ENCODE assay signal across 15 cellular contexts in the genomic region with DNA sequence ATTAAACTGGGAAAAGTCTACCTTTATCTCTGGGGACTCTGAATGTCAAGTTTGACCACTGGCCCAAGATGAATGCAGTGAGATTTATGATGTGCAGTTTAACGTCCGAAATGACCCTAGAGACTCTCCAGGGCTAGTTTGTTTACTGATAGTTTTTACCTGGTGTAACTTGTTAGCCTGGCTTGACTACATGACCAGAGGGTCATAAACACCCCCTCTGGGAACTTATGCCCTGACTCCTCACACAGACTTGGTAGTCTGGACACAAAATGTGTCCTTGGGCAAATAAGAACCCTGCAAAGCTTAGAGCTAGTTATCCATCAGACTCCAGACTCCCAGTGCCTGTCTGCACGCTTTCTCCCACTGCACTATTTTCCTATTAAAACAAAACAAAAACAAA.
DNase-seq lines count a peak whose midpoint lies in the region; ATAC-seq and TF ChIP-seq lines count a peak whose summit lies in the region.
"Had no signal": no experiment of that assay in that cellular context is flagged by ENCODE, and none has a peak within 500 bp of the region (broad histone marks: within the 10 kb centered on the region; RNA-seq: fewer than 3 reads in every experiment).

No MANE protein-coding gene starts in this region.

- H3K9me3 Mint-ChIP-seq in Caco-2 (ENCODE audit: unreplicated experiment), result peaks cover 6% of the 10 kb centered on the region
- no peaks in the 10 kb centered on the region for H3K9me3 Mint-ChIP-seq in nephron progenitor cell
- H3K9me3 Mint-ChIP-seq in endothelial cell (ENCODE audit: unreplicated experiment), result no peaks in the 10 kb centered on the region
- no peaks in the 10 kb centered on the region for H3K9me3 Mint-ChIP-seq in activated naive CD4-positive, alpha-beta T cell treated with anti-CD3 and anti-CD28 coated beads for 36 hours
- H3K9me3 Mint-ChIP-seq in GM23338, result no peaks in the 10 kb centered on the region
- H3K9me3 Mint-ChIP-seq: CD4-positive, alpha-beta T cell had no signal

- no peaks in the 10 kb centered on the region for H4K20me1 ChIP-seq in PC-9 (ENCODE audit: insufficient read depth)
- H4K20me1 ChIP-seq in GM23338 (replicated peaks; ENCODE audit: insufficient read depth), result no peaks in the 10 kb centered on the region

- intact Hi-C loops in Caco-2 (cut with micrococcal nuclease; ENCODE audit: unreplicated experiment) (loop anchor here (1.0 to 10.0 kb wide), 2 partner anchors 22 to 522 kb away; no protein-coding TSS in a partner anchor), PC-9 (cut with micrococcal nuclease; ENCODE audit: unreplicated experiment) (no loop called here)
- intact Hi-C loops in activated naive CD4-positive, alpha-beta T cell treated with anti-CD3 and anti-CD28 coated beads for 36 hours (cut with micrococcal nuclease), result no loop called here

- no peaks in the 10 kb centered on the region for H3K36me3 ChIP-seq in Caco-2 (ENCODE audit: control insufficient read depth, insufficient read depth, low read length)
- H3K36me3 ChIP-seq in PC-9 (ENCODE audit: low read depth), result no peaks in the 10 kb centered on the region
- no peaks in the 10 kb centered on the region for H3K36me3 ChIP-seq in GM23338 (ENCODE audit: insufficient read depth)

- no peak for ATAC-seq in GM23338

- H3K4me2 ChIP-seq in PC-9 (peak overlapping the region; percentile 51), GM23338 (no peak overlapping the region)

- no peaks in the 10 kb centered on the region for H3K27me3 Mint-ChIP-seq in Caco-2 (ENCODE audit: insufficient read depth, unreplicated experiment)
- peaks cover 6% of the 10 kb centered on the region for H3K27me3 Mint-ChIP-seq in nephron progenitor cell (ENCODE audit: low read depth, poor library complexity)
- H3K27me3 Mint-ChIP-seq in endothelial cell (ENCODE audit: unreplicated experiment), result no peaks in the 10 kb centered on the region
- H3K27me3 Mint-ChIP-seq in activated naive CD4-positive, alpha-beta T cell treated with anti-CD3 and anti-CD28 coated beads for 36 hours (ENCODE audit: low read depth), result no peaks in the 10 kb centered on the region
- no peaks in the 10 kb centered on the region for H3K27me3 Mint-ChIP-seq in GM23338 (ENCODE audit: insufficient read depth, low read depth, poor library complexity)
- H3K27me3 Mint-ChIP-seq: B cell; CD4-positive, alpha-beta T cell had no signal

- CTCF ChIA-PET in Caco-2 (lab: Charles Lee) (no interaction called here), PC-9 (lab: Charles Lee) (no interaction called here)
- CTCF ChIA-PET in activated naive CD4-positive, alpha-beta T cell treated with anti-CD3 and anti-CD28 coated beads for 36 hours (lab: Charles Lee), result no interaction called here

- H3K4me1 Mint-ChIP-seq in Caco-2 (ENCODE audit: low read depth, unreplicated experiment), result peaks cover 33% of the 10 kb centered on the region
- peaks cover 23% of the 10 kb centered on the region for H3K4me1 Mint-ChIP-seq in nephron progenitor cell
- no peaks in the 10 kb centered on the region for H3K4me1 Mint-ChIP-seq in endothelial cell (ENCODE audit: unreplicated experiment)
- no peaks in the 10 kb centered on the region for H3K4me1 Mint-ChIP-seq in activated naive CD4-positive, alpha-beta T cell treated with anti-CD3 and anti-CD28 coated beads for 36 hours (ENCODE audit: low read depth)
- peaks cover 10% of the 10 kb centered on the region for H3K4me1 Mint-ChIP-seq in GM23338
- H3K4me1 Mint-ChIP-seq: B cell had no signal

- H3K27me3 ChIP-seq in Caco-2 (replicated peaks; ENCODE audit: control insufficient read depth, insufficient read depth, low read length) (no peaks in the 10 kb centered on the region), PC-9 (ENCODE audit: insufficient read depth, low read depth) (no peaks in the 10 kb centered on the region), GM23338 (ENCODE audit: insufficient read depth) (no peaks in the 10 kb centered on the region)

- peak overlapping the region; percentile 72 for H3K27ac ChIP-seq in PC-9
- no peak overlapping the region for H3K27ac ChIP-seq in GM23338 (ENCODE audit: low read depth)
- H3K27ac ChIP-seq: HL-60 had no signal

- H3K9me3 ChIP-seq in Caco-2, result no peaks in the 10 kb centered on the region; the same call in 1 of the 2 replicates
- peaks cover 4% of the 10 kb centered on the region; the same call in 1 of the 2 replicates for H3K9me3 ChIP-seq in PC-9 (ENCODE audit: insufficient read depth, low read depth)

- no peaks in the 10 kb centered on the region for H3K79me2 ChIP-seq in PC-9 (ENCODE audit: low read depth)
- H3K79me2 ChIP-seq in GM23338 (replicated peaks; ENCODE audit: insufficient read depth), result no peaks in the 10 kb centered on the region

- no peak for TF ChIP-seq CTCF in Caco-2 (IDR thresholded peaks at IDR 0.05; ENCODE audit: insufficient read depth in 1 of 2, low read depth in 1 of 2, low read length in 1 of 2, severe bottlenecking in 1 of 2, unreplicated experiment in 1 of 2)
- no peak for TF ChIP-seq CTCF in PC-9 (conservative IDR thresholded peaks at IDR 0.05)
- no peak for TF ChIP-seq CTCF in nephron progenitor cell (IDR thresholded peaks at IDR 0.05)
- TF ChIP-seq CTCF in endothelial cell (IDR thresholded peaks at IDR 0.05; ENCODE audit: unreplicated experiment), result no peak
- TF ChIP-seq CTCF in GM23338 (conservative IDR thresholded peaks at IDR 0.05; ENCODE audit: low read depth in 2 of 2), result no peak

- H3K4me3 Mint-ChIP-seq in Caco-2 (ENCODE audit: unreplicated experiment) (no peak overlapping the region), nephron progenitor cell (no peak overlapping the region), endothelial cell (ENCODE audit: unreplicated experiment) (no peak overlapping the region), GM23338 (no peak overlapping the region)
- no peak overlapping the region for H3K4me3 Mint-ChIP-seq in activated naive CD4-positive, alpha-beta T cell treated with anti-CD3 and anti-CD28 coated beads for 36 hours
- H3K4me3 Mint-ChIP-seq: B cell; CD4-positive, alpha-beta T cell; HFFc6 had no signal

- no peaks in the 10 kb centered on the region for H3K36me3 Mint-ChIP-seq in Caco-2 (ENCODE audit: insufficient read depth, unreplicated experiment)
- H3K36me3 Mint-ChIP-seq in nephron progenitor cell (ENCODE audit: low read depth), result no peaks in the 10 kb centered on the region
- no peaks in the 10 kb centered on the region for H3K36me3 Mint-ChIP-seq in endothelial cell (ENCODE audit: low read depth, unreplicated experiment)
- H3K36me3 Mint-ChIP-seq in activated naive CD4-positive, alpha-beta T cell treated with anti-CD3 and anti-CD28 coated beads for 36 hours (ENCODE audit: low read depth), result no peaks in the 10 kb centered on the region
- H3K36me3 Mint-ChIP-seq in GM23338 (ENCODE audit: low read depth), result no peaks in the 10 kb centered on the region

- H2AFZ ChIP-seq in PC-9, result no peak overlapping the region
- no peak overlapping the region for H2AFZ ChIP-seq in GM23338

- no peaks in the 10 kb centered on the region for H3K9me2 ChIP-seq in PC-9 (ENCODE audit: insufficient read depth)
- peaks cover 28% of the 10 kb centered on the region for H3K9me2 ChIP-seq in GM23338 (ENCODE audit: insufficient read depth)

- no peak overlapping the region for H3K4me3 ChIP-seq in Caco-2 (ENCODE audit: low read depth, low read length)
- peak overlapping the region; percentile 11; the same call in 1 of the 2 replicates for H3K4me3 ChIP-seq in PC-9
- no peak overlapping the region for H3K4me3 ChIP-seq in GM23338

- peak; percentile 48 to 49 for DNase-seq in Caco-2
- DNase-seq in HuH-7 (ENCODE audit: low spot score), result peak; percentile 16
- peak in 1 of 2 experiments; percentile 81 for DNase-seq in PC-9
- no peak for DNase-seq in nephron progenitor cell
- DNase-seq in endothelial cell (ENCODE audit: low spot score), result no peak
- no peak for DNase-seq in activated naive CD4-positive, alpha-beta T cell treated with anti-CD3 and anti-CD28 coated beads for 36 hours
- DNase-seq in GM23338 (ENCODE audit: low spot score), result no peak
- DNase-seq: C1 segment of cervical spinal cord; CD4-positive, alpha-beta T cell; DND-41; GF-D8; HCEC 1CT; HFFc6 had no signal

- H3F3A ChIP-seq in PC-9 (ENCODE audit: insufficient read depth, low read depth) (peaks cover 6% of the 10 kb centered on the region; the same call in 1 of the 2 replicates), GM23338 (replicated peaks; ENCODE audit: low read depth) (no peaks in the 10 kb centered on the region)

- POLR2A ChIA-PET in Caco-2 (lab: Charles Lee) (no interaction called here), PC-9 (lab: Charles Lee; ENCODE audit: unreplicated experiment) (no interaction called here)

- peak overlapping the region; percentile 40 for H3K27ac Mint-ChIP-seq in Caco-2 (ENCODE audit: unreplicated experiment)
- peak overlapping the region; percentile 64 for H3K27ac Mint-ChIP-seq in nephron progenitor cell
- H3K27ac Mint-ChIP-seq in endothelial cell (ENCODE audit: unreplicated experiment), result no peak overlapping the region
- H3K27ac Mint-ChIP-seq in activated naive CD4-positive, alpha-beta T cell treated with anti-CD3 and anti-CD28 coated beads for 36 hours, result no peak overlapping the region
- H3K27ac Mint-ChIP-seq in GM23338, result no peak overlapping the region
- H3K27ac Mint-ChIP-seq: B cell; CD4-positive, alpha-beta T cell; HFFc6 had no signal

- peaks cover 46% of the 10 kb centered on the region for H3K4me1 ChIP-seq in Caco-2
- H3K4me1 ChIP-seq in PC-9 (replicated peaks; ENCODE audit: insufficient read depth), result peaks cover 34% of the 10 kb centered on the region
- H3K4me1 ChIP-seq in GM23338 (ENCODE audit: insufficient read depth), result peaks cover 12% of the 10 kb centered on the region

- BruUV-seq in Caco-2 (replicated peaks; lab: Mats Ljungman, UMichigan) (no TSS peak), PC-9 (replicated peaks; lab: Mats Ljungman, UMichigan) (no TSS peak)

TF ChIP-seq in GM23338, 12 proteins besides CTCF, POLR2A, EP300 and RAD21 (continues in another document):
- TF ChIP-seq, protein P1, sequence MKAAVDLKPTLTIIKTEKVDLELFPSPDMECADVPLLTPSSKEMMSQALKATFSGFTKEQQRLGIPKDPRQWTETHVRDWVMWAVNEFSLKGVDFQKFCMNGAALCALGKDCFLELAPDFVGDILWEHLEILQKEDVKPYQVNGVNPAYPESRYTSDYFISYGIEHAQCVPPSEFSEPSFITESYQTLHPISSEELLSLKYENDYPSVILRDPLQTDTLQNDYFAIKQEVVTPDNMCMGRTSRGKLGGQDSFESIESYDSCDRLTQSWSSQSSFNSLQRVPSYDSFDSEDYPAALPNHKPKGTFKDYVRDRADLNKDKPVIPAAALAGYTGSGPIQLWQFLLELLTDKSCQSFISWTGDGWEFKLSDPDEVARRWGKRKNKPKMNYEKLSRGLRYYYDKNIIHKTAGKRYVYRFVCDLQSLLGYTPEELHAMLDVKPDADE (IDR thresholded peaks at IDR 0.05), result no peak
- no peak for TF ChIP-seq NANOG (IDR thresholded peaks at IDR 0.05; ENCODE audit: borderline replicate concordance)
- TF ChIP-seq JUNB (IDR thresholded peaks at IDR 0.05; ENCODE audit: unreplicated experiment), result no peak
- TF ChIP-seq POLR2AphosphoS5 (IDR thresholded peaks at IDR 0.05; ENCODE audit: low read depth), result no peak
- no peak for TF ChIP-seq ZNF331 (CRISPR knock-in tag; IDR thresholded peaks at IDR 0.05; ENCODE audit: low read depth)

Comparison
In these comparisons a context has a peak if more than half of its experiments do, and no peak if none do; other contexts are left out.
1. DNase-seq: peak in Caco-2 (2 of 2) and HuH-7 (single experiment); none in nephron progenitor cell (single experiment), endothelial cell (single experiment), activated naive CD4-positive, alpha-beta T cell treated with anti-CD3 and anti-CD28 coated beads for 36 hours (single experiment) and GM23338 (single experiment).
2. H3K27ac Mint-ChIP-seq: peak in Caco-2 (single experiment) and nephron progenitor cell (single experiment); none in endothelial cell (single experiment), activated naive CD4-positive, alpha-beta T cell treated with anti-CD3 and anti-CD28 coated beads for 36 hours (single experiment) and GM23338 (single experiment).